ENCODE assay signal across 9 cellular contexts in genomic region chr22:49936973-49937757, GRCh38. TPM values are rescaled to one million over a fixed set of nuclear protein-coding genes. Genes with fewer than 3 reads are reported as not detected.
DNase-seq lines count a peak whose midpoint lies in the region; ATAC-seq lines count a peak whose summit lies in the region.
"Had no signal": no experiment of that assay in that cellular context is flagged by ENCODE, and none has a peak within 500 bp of the region (broad histone marks: within the 10 kb centered on the region; RNA-seq: fewer than 3 reads in every experiment).

No MANE protein-coding gene starts in this region.

- peak overlapping the region; percentile 22 for H3K4me3 Mint-ChIP-seq in natural killer cell treated with Interleukin-12 subunit alpha and Interleukin-12 subunit beta and Interleukin-15 and Interleukin-18, amount 100 ng/mL, for 72 hours

- H3K9me3 Mint-ChIP-seq in natural killer cell treated with Interleukin-12 subunit alpha and Interleukin-12 subunit beta and Interleukin-15 and Interleukin-18, amount 100 ng/mL, for 72 hours = no peaks in the 10 kb centered on the region

- peaks cover 5 to 13% of the 10 kb centered on the region in 2 donors for H3K4me1 Mint-ChIP-seq in natural killer cell treated with Interleukin-12 subunit alpha and Interleukin-12 subunit beta and Interleukin-15 and Interleukin-18, amount 100 ng/mL, for 72 hours (ENCODE audit: low read depth in 2 of 2)

- H3K4me1 ChIP-seq in NT2/D1 (ENCODE audit: insufficient read depth, insufficient read length) (peaks cover 13% of the 10 kb centered on the region), esophagus (ENCODE audit: control insufficient read depth in 2 of 2, insufficient read depth in 2 of 2, low read length in 1 of 2) (peaks cover 5 to 15% of the 10 kb centered on the region in 2 donors)

- H3K36me3 Mint-ChIP-seq in natural killer cell treated with Interleukin-12 subunit alpha and Interleukin-12 subunit beta and Interleukin-15 and Interleukin-18, amount 100 ng/mL, for 72 hours = no peaks in the 10 kb centered on the region

- H3K36me3 ChIP-seq in NT2/D1 (ENCODE audit: insufficient read depth, insufficient read length, low read length) = no peaks in the 10 kb centered on the region
- no peaks in the 10 kb centered on the region for H3K36me3 ChIP-seq in esophagus (ENCODE audit: control insufficient read depth in 2 of 2, insufficient read depth in 2 of 2, low read length in 1 of 2)

- H3K9me3 ChIP-seq in NT2/D1 (ENCODE audit: insufficient read depth, low read length) (peaks cover 6% of the 10 kb centered on the region; the same call in 1 of the 2 replicates), esophagus (ENCODE audit: control insufficient read depth in 2 of 2, insufficient read depth in 1 of 2, low read depth in 1 of 2, low read length in 1 of 2) (no peaks in the 10 kb centered on the region)

- H3K4me3 ChIP-seq in NT2/D1 (ENCODE audit: insufficient read length, low read depth) = no peak overlapping the region
- no peak overlapping the region for H3K4me3 ChIP-seq in esophagus (ENCODE audit: low read depth in 1 of 2, low read length in 2 of 2)

- no peak for ATAC-seq in natural killer cell treated with Interleukin-12 subunit alpha and Interleukin-12 subunit beta and Interleukin-15 and Interleukin-18, amount 100 ng/mL, for 72 hours
- ATAC-seq in GM19397 (IDR thresholded peaks at IDR 0.05; ENCODE audit: unreplicated experiment) = no peak
- ATAC-seq in HG03442 (IDR thresholded peaks at IDR 0.05; ENCODE audit: unreplicated experiment) = no peak
- ATAC-seq in GM21381 (IDR thresholded peaks at IDR 0.05; ENCODE audit: unreplicated experiment) = no peak

- H3K27ac Mint-ChIP-seq in natural killer cell treated with Interleukin-12 subunit alpha and Interleukin-12 subunit beta and Interleukin-15 and Interleukin-18, amount 100 ng/mL, for 72 hours = peak overlapping the region in 1 of 2 donors; percentile 71

- H3K9ac ChIP-seq in NT2/D1 (ENCODE audit: insufficient read length, low read depth) = peak overlapping the region; percentile 42

- WGBS in esophagus, 2 donors = 55 to 61% methylated on average over 21 of the region's 21 CpGs

- peak; percentile 90 for DNase-seq in Ammon's horn (ENCODE audit: low spot score)
- no peak for DNase-seq in NT2/D1 (ENCODE audit: low read depth, low spot score)
- no peak for DNase-seq in natural killer cell treated with Interleukin-12 subunit alpha and Interleukin-12 subunit beta and Interleukin-15 and Interleukin-18, amount 100 ng/mL, for 72 hours (ENCODE audit: low spot score)
- DNase-seq in NCI-H187 (lab: John Stamatoyannopoulos, UW) = no peak
- DNase-seq: T1000 had no signal

- H3K27me3 ChIP-seq in NT2/D1 (ENCODE audit: insufficient read depth, insufficient read length) (no peaks in the 10 kb centered on the region), esophagus (ENCODE audit: control insufficient read depth in 1 of 2, insufficient read depth in 2 of 2, low read length in 2 of 2) (no peaks in the 10 kb centered on the region)

- H3K27ac ChIP-seq in esophagus (ENCODE audit: low read depth in 2 of 2, low read length in 1 of 2) = peak overlapping the region; percentile 70 to 83

- no peaks in the 10 kb centered on the region for H3K27me3 Mint-ChIP-seq in natural killer cell treated with Interleukin-12 subunit alpha and Interleukin-12 subunit beta and Interleukin-15 and Interleukin-18, amount 100 ng/mL, for 72 hours

RNA-seq across cellular contexts. Expression of gene CRELD2, which starts 18.7 kb away (rescaled TPM):
- polyA plus RNA-seq in esophagus = 10 to 100 TPM; 16.1 to 31.2 TPM
- total RNA-seq in natural killer cell treated with Interleukin-12 subunit alpha and Interleukin-12 subunit beta and Interleukin-15 and Interleukin-18, amount 100 ng/mL, for 72 hours = 10 to 100 TPM; 59.5 to 75.7 TPM

RNA-seq across cellular contexts. Expression of gene ALG12, which starts 18.9 kb away (rescaled TPM):
- polyA plus RNA-seq in esophagus = 1 to 10 TPM; 8.6 TPM
- 10 to 100 TPM; 19.3 to 22.9 TPM for total RNA-seq in natural killer cell treated with Interleukin-12 subunit alpha and Interleukin-12 subunit beta and Interleukin-15 and Interleukin-18, amount 100 ng/mL, for 72 hours

RNA-seq across cellular contexts. Expression of gene PIM3, which starts 23.4 kb away (rescaled TPM):
- 10 to 100 TPM; 33.8 to 43.4 TPM for polyA plus RNA-seq in esophagus
- 100 to 1,000 TPM in 1 of 2 donors, 10 to 100 TPM in 1; 78.5 to 115 TPM for total RNA-seq in natural killer cell treated with Interleukin-12 subunit alpha and Interleukin-12 subunit beta and Interleukin-15 and Interleukin-18, amount 100 ng/mL, for 72 hours
